Comparison of ENCODE assay signal across 1 cellular context in genomic region chr5:151550146-151550545, GRCh38.
TF ChIP-seq lines count a peak whose summit lies in the region.

No MANE protein-coding gene starts in this region.

TF ChIP-seq in HepG2, 621 proteins besides CTCF, POLR2A, EP300 and RAD21:
- TF ChIP-seq ZNF275 (CRISPR knock-in tag; IDR thresholded peaks at IDR 0.05; ENCODE audit: borderline replicate concordance) (no peak), ZNF567 (CRISPR knock-in tag; IDR thresholded peaks at IDR 0.05; ENCODE audit: borderline replicate concordance) (no peak), FOXC1 (CRISPR knock-in tag; IDR thresholded peaks at IDR 0.05; ENCODE audit: borderline replicate concordance) (no peak), ZNF343 (CRISPR knock-in tag; IDR thresholded peaks at IDR 0.05) (no peak), E2F1 (CRISPR knock-in tag; IDR thresholded peaks at IDR 0.05) (no peak), SNAPC2 (CRISPR knock-in tag; IDR thresholded peaks at IDR 0.05) (no peak), TSC22D2 (CRISPR knock-in tag; IDR thresholded peaks at IDR 0.05; ENCODE audit: borderline replicate concordance) (no peak), MTERF4 (CRISPR knock-in tag; IDR thresholded peaks at IDR 0.05) (no peak), ZFP37 (CRISPR knock-in tag; IDR thresholded peaks at IDR 0.05; ENCODE audit: borderline replicate concordance) (no peak), ZXDC (CRISPR knock-in tag; IDR thresholded peaks at IDR 0.05) (no peak)
